Comparison of ENCODE assay signal across 18 cellular contexts in genomic region chr10:101008823-101009423, GRCh38. TPM values are rescaled to one million over a fixed set of nuclear protein-coding genes. Genes with fewer than 3 reads are reported as not detected.
A peak's percentile ranks its signal among the peaks of the same experiment; 100 is the strongest.
DNase-seq lines count a peak whose midpoint lies in the region; ATAC-seq and TF ChIP-seq lines count a peak whose summit lies in the region.
"Had no signal": no experiment of that assay in that cellular context is flagged by ENCODE, and none has a peak within 500 bp of the region (broad histone marks: within the 10 kb centered on the region; RNA-seq: fewer than 3 reads in every experiment).

No MANE protein-coding gene starts in this region.

- H2AFZ ChIP-seq in SK-N-SH (ENCODE audit: low read depth): no peak overlapping the region

- H3K27ac ChIP-seq in SK-N-SH (ENCODE audit: low read depth in 2 of 2, low read length in 1 of 2) (no peak overlapping the region; a peak in 1 of 4 replicates), layer of hippocampus (ENCODE audit: low read depth, low read length) (peak overlapping the region; percentile 99), temporal lobe (ENCODE audit: low read depth, low read length) (peak overlapping the region; percentile 99)
- H3K27ac ChIP-seq: 22Rv1 had no signal

- H3K4me2 ChIP-seq in SK-N-SH: no peak overlapping the region

- H3K36me3 ChIP-seq in SK-N-SH (replicated peaks in 1 of 2; ENCODE audit: control insufficient read depth in 1 of 2, insufficient read depth in 2 of 2, low read length in 1 of 2): peaks cover 21 to 32% of the 10 kb centered on the region in 2 experiments

- no peak for ATAC-seq in SK-N-SH treated with all-trans-retinoic acid at 6 μM for 48 hours
- no peak for ATAC-seq in activated CD8-positive, alpha-beta T cell treated with anti-CD3 and anti-CD28 coated beads for 36 hours
- ATAC-seq: right cardiac atrium had no signal

- no peak for TF ChIP-seq CTCF in SK-N-SH (IDR thresholded peaks at IDR 0.05)
- no peak for TF ChIP-seq CTCF in activated CD8-positive, alpha-beta T cell treated with anti-CD3 and anti-CD28 coated beads for 36 hours (IDR thresholded peaks at IDR 0.05)

- H3K36me3 Mint-ChIP-seq in activated CD8-positive, alpha-beta T cell treated with anti-CD3 and anti-CD28 coated beads for 36 hours (ENCODE audit: low read depth): no peaks in the 10 kb centered on the region
- H3K36me3 Mint-ChIP-seq: naive B cell had no signal

- H3K27me3 Mint-ChIP-seq in activated CD8-positive, alpha-beta T cell treated with anti-CD3 and anti-CD28 coated beads for 36 hours: no peaks in the 10 kb centered on the region
- H3K27me3 Mint-ChIP-seq: central memory CD8-positive, alpha-beta T cell had no signal

- CTCF ChIA-PET in SK-N-SH (lab: Yijun Ruan, JAX): interaction anchor here (1.0 to 24.5 kb wide), 7 partner anchors 8 to 133 kb away, joined by 3 to 443 read pairs (median 4); partner anchors contain the start of gene LZTS2
- CTCF ChIA-PET in activated CD8-positive, alpha-beta T cell treated with anti-CD3 and anti-CD28 coated beads for 36 hours (lab: Charles Lee): interaction anchor here (1.0 to 1.6 kb wide), 3 partner anchors 9 to 11 kb away, joined by 4 read pairs; partner anchors contain the start of gene LZTS2

- intact Hi-C loops in activated CD8-positive, alpha-beta T cell treated with anti-CD3 and anti-CD28 coated beads for 36 hours (cut with micrococcal nuclease): no loop called here

- H3K4me3 ChIP-seq in SK-N-SH (ENCODE audit: low read depth in 2 of 2, low read length in 1 of 2): no peak overlapping the region
- H3K4me3 ChIP-seq: MG63 had no signal

- POLR2A ChIA-PET in SK-N-SH (lab: Yijun Ruan, JAX): interaction anchor here (0.6 to 0.9 kb wide), 2 partner anchors 11 to 14 kb away, joined by 3 read pairs; no protein-coding TSS in a partner anchor
- POLR2A ChIA-PET in activated CD8-positive, alpha-beta T cell treated with anti-CD3 and anti-CD28 coated beads for 36 hours (lab: Charles Lee): no interaction called here

- H3K9me3 Mint-ChIP-seq in activated CD8-positive, alpha-beta T cell treated with anti-CD3 and anti-CD28 coated beads for 36 hours: no peaks in the 10 kb centered on the region
- H3K9me3 Mint-ChIP-seq: central memory CD8-positive, alpha-beta T cell; naive B cell had no signal

- no peak overlapping the region for H3K27ac Mint-ChIP-seq in activated CD8-positive, alpha-beta T cell treated with anti-CD3 and anti-CD28 coated beads for 36 hours

- WGBS in SK-N-SH (ENCODE audit: low lambda C conversion rate): 87% methylated on average over 3 of the region's 6 CpGs

- no peak for TF ChIP-seq RAD21 in SK-N-SH (IDR thresholded peaks at IDR 0.05; ENCODE audit: low read length)

- H3K9me3 ChIP-seq in SK-N-SH: no peaks in the 10 kb centered on the region
- H3K9me3 ChIP-seq: MG63 had no signal

- H3F3A ChIP-seq in SK-N-SH (replicated peaks; ENCODE audit: insufficient read depth): peaks cover 28% of the 10 kb centered on the region

- no peaks in the 10 kb centered on the region for H3K9me2 ChIP-seq in SK-N-SH

- no peak for TF ChIP-seq EP300 in SK-N-SH (IDR thresholded peaks at IDR 0.05; ENCODE audit: borderline replicate concordance in 1 of 2, low read depth in 1 of 2, low read length in 1 of 2)

- DNase-seq in SK-N-SH (no peak), cerebellar nuclear complex (lab: John Stamatoyannopoulos, UW) (no peak)
- DNase-seq in activated CD8-positive, alpha-beta T cell treated with anti-CD3 and anti-CD28 coated beads for 36 hours: no peak
- DNase-seq: activated CD4-positive, CD25-positive, alpha-beta regulatory T cell treated with anti-CD3 and anti-CD28 coated beads, Interleukin-2, amount 50 U/mL, for 72 hours; activated naive CD4-positive, alpha-beta T cell treated with anti-CD3 and anti-CD28 coated beads, Interleukin-2, amount 50 U/mL, for 16 hours; kidney glomerular epithelial cell; MG63; naive B cell; NCI-H2107; right cardiac atrium; stimulated activated CD4-positive, alpha-beta T cell treated with anti-CD3 and anti-CD28 coated beads, Interleukin-2, amount 100 ng/mL, for 24 hours; T-helper 2 cell had no signal

- H3K4me1 Mint-ChIP-seq in activated CD8-positive, alpha-beta T cell treated with anti-CD3 and anti-CD28 coated beads for 36 hours (ENCODE audit: low read depth): peaks cover 11% of the 10 kb centered on the region

- H3K9ac ChIP-seq in SK-N-SH: no peak overlapping the region

- H4K20me1 ChIP-seq in SK-N-SH (ENCODE audit: insufficient read depth): peaks cover 11% of the 10 kb centered on the region; the same call in 1 of the 2 replicates

- H3K79me2 ChIP-seq in SK-N-SH (ENCODE audit: insufficient read depth): peaks cover 7% of the 10 kb centered on the region; the same call in 1 of the 2 replicates

- H3K27me3 ChIP-seq in SK-N-SH (ENCODE audit: insufficient read depth) (no peaks in the 10 kb centered on the region), layer of hippocampus (ENCODE audit: control insufficient read depth, insufficient read depth, low read length) (no peaks in the 10 kb centered on the region)
- H3K27me3 ChIP-seq: MG63 had no signal

- H3K4me1 ChIP-seq in SK-N-SH (ENCODE audit: control insufficient read depth in 1 of 2, insufficient read depth in 2 of 2, low read depth in 1 of 2, low read length in 1 of 2): peaks cover 5 to 33% of the 10 kb centered on the region in 2 experiments; a peak in 1 of 4 replicates

- H3K4me3 Mint-ChIP-seq in activated CD8-positive, alpha-beta T cell treated with anti-CD3 and anti-CD28 coated beads for 36 hours: no peak overlapping the region
- H3K4me3 Mint-ChIP-seq: CD14-positive monocyte; central memory CD8-positive, alpha-beta T cell; naive B cell had no signal

TF ChIP-seq in SK-N-SH, 30 proteins besides CTCF, POLR2A, EP300 and RAD21 (continues in another document):
- no peak for TF ChIP-seq PBX3 (IDR thresholded peaks at IDR 0.05)
- no peak for TF ChIP-seq TCF12 (IDR thresholded peaks at IDR 0.05)
- TF ChIP-seq POLR2AphosphoS5 (IDR thresholded peaks at IDR 0.05; ENCODE audit: low read depth, low read length): 0 out of 2 replicates have a peak, but pooled peaks have one; percentile 8

TF ChIP-seq in SK-N-SH treated with all-trans-retinoic acid at 6 μM for 48 hours, 23 proteins besides CTCF, POLR2A, EP300 and RAD21 (continues in another document):
- TF ChIP-seq ISL1 (CRISPR knock-in tag; IDR thresholded peaks at IDR 0.05) (no peak), ZFP3 (CRISPR knock-in tag; IDR thresholded peaks at IDR 0.05) (no peak), TCF4 (CRISPR knock-in tag; IDR thresholded peaks at IDR 0.05; ENCODE audit: borderline replicate concordance) (no peak), CSRNP3 (CRISPR knock-in tag; IDR thresholded peaks at IDR 0.05) (no peak), PATZ1 (CRISPR knock-in tag; IDR thresholded peaks at IDR 0.05; ENCODE audit: borderline replicate concordance) (no peak)

RNA-seq across cellular contexts. Expression of gene LZTS2, which starts 9.3 kb away (rescaled TPM):
- 50.6 and 52.2 TPM in 2 replicates for polyA plus RNA-seq in SK-N-SH (2012; rRNA removed)
- 18.5 and 31.3 TPM in 2 replicates for polyA plus RNA-seq in SK-N-SH (2012; cell fraction: cytosol; rRNA removed)
- polyA plus RNA-seq in SK-N-SH (2012; cell fraction: nucleus; rRNA removed): 105 and 145 TPM in 2 replicates
- 10.6 TPM for total RNA-seq in temporal lobe
- total RNA-seq in activated CD8-positive, alpha-beta T cell treated with anti-CD3 and anti-CD28 coated beads for 36 hours: 10 to 100 TPM; 14.5 to 15.5 TPM

RNA-seq across cellular contexts. Expression of gene TWNK, which starts 21.6 kb away (rescaled TPM):
- 16.4 and 20.0 TPM in 2 replicates for polyA plus RNA-seq in SK-N-SH (2012; rRNA removed)
- 16.6 and 20.2 TPM in 2 replicates for polyA plus RNA-seq in SK-N-SH (2012; cell fraction: cytosol; rRNA removed)
- 15.7 and 20.7 TPM in 2 replicates for polyA plus RNA-seq in SK-N-SH (2012; cell fraction: nucleus; rRNA removed)
- 6.9 TPM for total RNA-seq in temporal lobe
- total RNA-seq in activated CD8-positive, alpha-beta T cell treated with anti-CD3 and anti-CD28 coated beads for 36 hours: 10 to 100 TPM; 18.0 to 19.0 TPM

RNA-seq across cellular contexts. Expression of gene MRPL43, which starts 21.6 kb away (rescaled TPM):
- 173 and 208 TPM in 2 replicates for polyA plus RNA-seq in SK-N-SH (2012; rRNA removed)
- polyA plus RNA-seq in SK-N-SH (2012; cell fraction: cytosol; rRNA removed): 100 and 140 TPM in 2 replicates
- polyA plus RNA-seq in SK-N-SH (2012; cell fraction: nucleus; rRNA removed): 160 and 186 TPM in 2 replicates
- total RNA-seq in temporal lobe: 29.3 TPM
- 10 to 100 TPM; 46.0 to 50.9 TPM for total RNA-seq in activated CD8-positive, alpha-beta T cell treated with anti-CD3 and anti-CD28 coated beads for 36 hours

RNA-seq across cellular contexts. Expression of gene PDZD7, which starts 22.0 kb away (rescaled TPM):
- polyA plus RNA-seq in SK-N-SH (2012; rRNA removed): 1.9 and 2.3 TPM in 2 replicates
- polyA plus RNA-seq in SK-N-SH (2012; cell fraction: cytosol; rRNA removed): 0.95 and 1.5 TPM in 2 replicates
- 5.4 and 6.8 TPM in 2 replicates for polyA plus RNA-seq in SK-N-SH (2012; cell fraction: nucleus; rRNA removed)
- total RNA-seq in temporal lobe: 3.2 TPM
- under 1 TPM; 0.25 to 0.65 TPM for total RNA-seq in activated CD8-positive, alpha-beta T cell treated with anti-CD3 and anti-CD28 coated beads for 36 hours
- polyA plus RNA-seq: CD14-positive monocyte had no signal

RNA-seq across cellular contexts. Expression of gene SFXN3, which starts 22.1 kb away (rescaled TPM):
- 142 and 229 TPM in 2 replicates for polyA plus RNA-seq in SK-N-SH (2012; rRNA removed)
- 44.8 and 65.6 TPM in 2 replicates for polyA plus RNA-seq in SK-N-SH (2012; cell fraction: cytosol; rRNA removed)
- polyA plus RNA-seq in SK-N-SH (2012; cell fraction: nucleus; rRNA removed): 1,157 and 1,277 TPM in 2 replicates
- 45.2 TPM for total RNA-seq in temporal lobe
- total RNA-seq in activated CD8-positive, alpha-beta T cell treated with anti-CD3 and anti-CD28 coated beads for 36 hours: 10 to 100 TPM; 28.8 to 29.6 TPM

Comparison
In these comparisons a context has a peak if more than half of its experiments do, and no peak if none do; other contexts are left out.
1. H3K27ac ChIP-seq: peak in layer of hippocampus (single experiment) and temporal lobe (single experiment); none in SK-N-SH (0 of 2).